ENCODE assay signal across 8 cellular contexts in genomic region chr3:14145236-14145635, GRCh38. TPM values are rescaled to one million over a fixed set of nuclear protein-coding genes. Genes with fewer than 3 reads are reported as not detected.
DNase-seq lines count a peak whose midpoint lies in the region; ATAC-seq lines count a peak whose summit lies in the region.

No MANE protein-coding gene starts in this region.

- WGBS in HUES64: 93% methylated on average over 9 of the region's 9 CpGs

- no peak overlapping the region for H3K4me3 ChIP-seq in HUES64 (ENCODE audit: low read length)

- H3K9me3 ChIP-seq in HUES64 (ENCODE audit: insufficient read depth, low read depth, low read length): no peaks in the 10 kb centered on the region

- H3K9ac ChIP-seq in HUES64 (ENCODE audit: low read depth, low read length): peak overlapping the region; percentile 64; the same call in 1 of the 2 replicates

- H3K9me3 Mint-ChIP-seq in central memory CD8-positive, alpha-beta T cell: no peaks in the 10 kb centered on the region
- H3K9me3 Mint-ChIP-seq in naive B cell: no peaks in the 10 kb centered on the region

- peak overlapping the region; percentile 74 for H3K4me3 Mint-ChIP-seq in central memory CD8-positive, alpha-beta T cell
- H3K4me3 Mint-ChIP-seq in naive B cell: no peak overlapping the region

- peaks cover 61% of the 10 kb centered on the region for H3K4me1 Mint-ChIP-seq in central memory CD8-positive, alpha-beta T cell
- peaks cover 3 to 22% (median 17%) of the 10 kb centered on the region in 3 donors for H3K4me1 Mint-ChIP-seq in naive B cell

- peaks cover 48% of the 10 kb centered on the region for H3K36me3 Mint-ChIP-seq in central memory CD8-positive, alpha-beta T cell (ENCODE audit: insufficient read depth)
- peaks cover 0 to 8% of the 10 kb centered on the region in 2 donors for H3K36me3 Mint-ChIP-seq in naive B cell

- peak overlapping the region; percentile 99 for H3K27ac Mint-ChIP-seq in central memory CD8-positive, alpha-beta T cell (ENCODE audit: low read depth)
- H3K27ac Mint-ChIP-seq in naive B cell: peak overlapping the region; percentile 93 to 99 (median 97)

- intact Hi-C loops in sciatic nerve (cut with DNase I): no loop called here

- peaks cover 37% of the 10 kb centered on the region; the same call in 1 of the 2 replicates for H3K4me1 ChIP-seq in HUES64 (ENCODE audit: insufficient read depth, low read length)

- no peak for ATAC-seq in central memory CD8-positive, alpha-beta T cell (replicated peaks; ENCODE audit: extremely low read depth, poor library complexity, severe bottlenecking)
- ATAC-seq in naive B cell (ENCODE audit: low read depth in 2 of 2) (no peak), GM21825 (IDR thresholded peaks at IDR 0.05; ENCODE audit: unreplicated experiment) (no peak), sciatic nerve (no peak)

- H3K27ac ChIP-seq in HUES64 (ENCODE audit: low read depth, low read length): peak overlapping the region; percentile 73

- peaks cover 46% of the 10 kb centered on the region for H3K36me3 ChIP-seq in HUES64 (ENCODE audit: insufficient read depth, low read length)

- no peaks in the 10 kb centered on the region for H3K27me3 Mint-ChIP-seq in central memory CD8-positive, alpha-beta T cell
- H3K27me3 Mint-ChIP-seq in naive B cell: no peaks in the 10 kb centered on the region

- no peaks in the 10 kb centered on the region for H3K27me3 ChIP-seq in HUES64 (ENCODE audit: insufficient read depth, low read length)

- DNase-seq in A172 (ENCODE audit: low spot score) (peak; percentile 23), naive B cell (no peak), cerebellar nuclear complex (lab: John Stamatoyannopoulos, UW) (no peak), Ammon's horn (ENCODE audit: low spot score) (no peak), sciatic nerve (ENCODE audit: low spot score) (no peak)
- DNase-seq in central memory CD8-positive, alpha-beta T cell (ENCODE audit: low spot score in 2 of 2): no peak

RNA-seq across cellular contexts. Expression of gene TMEM43, which starts 20.4 kb away (rescaled TPM):
- total RNA-seq in A172 (2014; rRNA removed; shearing (Covaris generic)): 117 and 132 TPM in 2 replicates
- 30.5 TPM for polyA plus RNA-seq in HUES64 (2013, experiment 1 of 2)
- 25.1 TPM for polyA plus RNA-seq in HUES64 (2013, experiment 2 of 2)
- polyA plus RNA-seq in naive B cell (ENCODE audit: low read depth in 6 of 6): 10 to 100 TPM; 36.7 to 42.9 (median 39.2) TPM
- 67.7 TPM for total RNA-seq in sciatic nerve

RNA-seq across cellular contexts. Expression of gene CHCHD4, which starts 20.6 kb away (rescaled TPM):
- total RNA-seq in A172 (2014; rRNA removed; shearing (Covaris generic)): 45.3 and 48.5 TPM in 2 replicates
- 26.9 TPM for polyA plus RNA-seq in HUES64 (2013, experiment 1 of 2)
- polyA plus RNA-seq in HUES64 (2013, experiment 2 of 2): 25.5 TPM
- 10 to 100 TPM in 3 of 6 donors, 1 to 10 TPM in 3; 6.4 to 17.5 (median 11.3) TPM for polyA plus RNA-seq in naive B cell (ENCODE audit: low read depth in 6 of 6)
- 11.1 TPM for total RNA-seq in sciatic nerve

RNA-seq across cellular contexts. Expression of gene XPC, which starts 33.2 kb away (rescaled TPM):
- total RNA-seq in A172 (2014; rRNA removed; shearing (Covaris generic)): 28.4 and 32.2 TPM in 2 replicates
- 19.8 TPM for polyA plus RNA-seq in HUES64 (2013, experiment 1 of 2)
- 24.8 TPM for polyA plus RNA-seq in HUES64 (2013, experiment 2 of 2)
- 10 to 100 TPM in 5 of 6 donors, 1 to 10 TPM in 1; 10.0 to 36.6 (median 32.3) TPM for polyA plus RNA-seq in naive B cell (ENCODE audit: low read depth in 6 of 6)
- 54.2 TPM for total RNA-seq in sciatic nerve

RNA-seq across cellular contexts. Expression of gene LSM3, which starts 33.4 kb away (rescaled TPM):
- 45.3 and 49.4 TPM in 2 replicates for total RNA-seq in A172 (2014; rRNA removed; shearing (Covaris generic))
- 32.6 TPM for polyA plus RNA-seq in HUES64 (2013, experiment 1 of 2)
- polyA plus RNA-seq in HUES64 (2013, experiment 2 of 2): 32.6 TPM
- 10 to 100 TPM; 23.5 to 41.6 (median 31.2) TPM for polyA plus RNA-seq in naive B cell (ENCODE audit: low read depth in 6 of 6)
- total RNA-seq in sciatic nerve: 8.9 TPM
